ENCODE assay signal across 15 cellular contexts in genomic region chr6:109878291-109878690, GRCh38.
"Had no signal": no experiment of that assay in that cellular context is flagged by ENCODE, and none has a peak within 500 bp of the region (broad histone marks: within the 10 kb centered on the region; RNA-seq: fewer than 3 reads in every experiment).

No MANE protein-coding gene starts in this region.

- ATAC-seq: activated T-cell treated with anti-CD3 and anti-CD28 coated beads, Interleukin-2, amount 50 U/mL, for 72 hours; left cardiac atrium; lower lobe of right lung; naive thymus-derived CD4-positive, alpha-beta T cell had no signal

- H3K4me3 ChIP-seq: lower lobe of right lung, prostate gland, stomach had no signal

- H3K27me3 ChIP-seq: foreskin keratinocyte, stomach had no signal

- H3K36me3 ChIP-seq: lower lobe of right lung, prostate gland, stomach had no signal

- H3K27ac ChIP-seq: foreskin keratinocyte, lower lobe of right lung, prostate gland, stomach had no signal

- DNase-seq: activated CD4-positive, alpha-beta T cell treated with anti-CD3 and anti-CD28 coated beads, Interleukin-2, amount 10 ng/mL, durations not matched to agents 7 days and 5 days; activated CD8-positive, alpha-beta memory T cell treated with anti-CD3 and anti-CD28 coated beads, Interleukin-2, amount 50 U/mL, for 48 hours; activated gamma-delta T cell; activated T-cell treated with anti-CD3 and anti-CD28 coated beads, Interleukin-2, amount 50 U/mL, for 72 hours; amniotic stem cell; caudate nucleus; foreskin keratinocyte; immature natural killer cell; left cardiac atrium; lower lobe of right lung; naive thymus-derived CD4-positive, alpha-beta T cell; nucleus accumbens; stimulated activated CD4-positive, alpha-beta T cell treated with anti-CD3 and anti-CD28 coated beads, Interleukin-1b, Interleukin-23, amount 100 ng/mL, for 48 hours; stomach had no signal

- H3K4me1 ChIP-seq: prostate gland, stomach had no signal

- H3K9me3 ChIP-seq: lower lobe of right lung, prostate gland had no signal
